ENCODE assay signal across 8 cellular contexts in the genomic region with DNA sequence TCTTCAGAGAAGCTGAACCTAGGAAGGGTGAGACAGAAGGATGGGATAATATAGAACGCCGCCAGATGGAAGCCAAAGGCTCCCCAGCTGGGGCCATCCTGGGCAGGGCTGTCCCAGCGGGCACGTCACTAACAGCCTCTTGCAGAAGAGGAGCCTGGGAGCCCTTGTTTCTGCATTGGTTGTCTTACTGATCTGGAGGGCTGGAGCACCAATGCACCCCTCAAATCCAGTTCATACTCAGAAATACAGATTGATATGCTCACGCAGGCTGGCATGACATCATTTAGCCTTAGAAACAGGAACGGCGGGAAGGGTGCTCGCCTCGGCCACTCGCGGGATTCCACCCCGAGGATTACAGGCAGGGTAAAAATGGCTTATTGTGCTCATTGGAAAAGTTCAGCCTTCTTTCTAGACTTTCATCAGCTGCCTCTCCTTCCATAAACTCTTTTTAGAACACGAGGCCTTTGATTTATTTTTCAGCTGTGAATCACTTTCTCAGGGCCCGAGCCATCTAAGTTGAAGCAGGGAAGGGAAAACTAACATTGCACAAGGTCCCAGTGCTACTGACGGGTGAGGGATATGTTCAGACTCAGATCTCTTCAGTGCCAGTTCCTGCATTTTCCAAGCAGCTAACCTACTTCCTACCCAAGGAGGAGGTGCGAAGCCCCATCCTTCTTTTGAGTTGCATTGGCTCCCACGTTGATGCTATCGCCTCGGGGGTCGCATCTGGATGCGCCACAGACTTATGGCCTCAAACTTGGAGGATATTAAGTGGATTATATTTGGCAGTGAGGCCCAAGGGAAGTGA.
DNase-seq lines count a peak whose midpoint lies in the region; ATAC-seq, FAIRE-seq and TF ChIP-seq lines count a peak whose summit lies in the region.

No MANE protein-coding gene starts in this region.

- CTCF ChIA-PET in activated CD4-positive, alpha-beta T cell treated with anti-CD3 and anti-CD28 coated beads for 36 hours (lab: Charles Lee) = interaction anchor here (0.6 to 3.4 kb wide), 5 partner anchors 9 to 1280 kb away, joined by 3 to 33 read pairs (median 3); no protein-coding TSS in a partner anchor

- H3K4me1 ChIP-seq in adipocyte (ENCODE audit: control insufficient read depth, insufficient read depth, low read length) (peaks cover 53% of the 10 kb centered on the region), kidney (ENCODE audit: control insufficient read depth in 1 of 2, insufficient read depth in 1 of 2, low read depth in 1 of 2, low read length in 2 of 2) (peaks cover 3 to 8% of the 10 kb centered on the region in 2 donors), thoracic aorta (ENCODE audit: control insufficient read depth in 1 of 2, low read depth in 2 of 2) (peaks cover 45 to 70% of the 10 kb centered on the region in 2 donors)

- DNase-seq in activated CD4-positive, alpha-beta T cell treated with anti-CD3 and anti-CD28 coated beads for 36 hours = no peak
- no peak for DNase-seq in activated CD4-positive, alpha-beta T cell treated with anti-CD3 and anti-CD28 coated beads, Interleukin-2, amount 50 U/mL, for 48 hours
- DNase-seq in adipocyte (ENCODE audit: low read depth) (peak; percentile 43), kidney (no peak), thoracic aorta (ENCODE audit: low spot score) (no peak), NCI-H2107 treated with DMSO at 0.1 percent for 48 hours (lab: John Stamatoyannopoulos, UW; ENCODE audit: unreplicated experiment) (no peak), NOMO-1 treated with DMSO at 0.1 percent for 48 hours (lab: John Stamatoyannopoulos, UW; ENCODE audit: unreplicated experiment) (no peak), NCI-H774 (lab: John Stamatoyannopoulos, UW) (no peak)

- H3K27me3 Mint-ChIP-seq in activated CD4-positive, alpha-beta T cell treated with anti-CD3 and anti-CD28 coated beads for 36 hours = no peaks in the 10 kb centered on the region

- POLR2A ChIA-PET in activated CD4-positive, alpha-beta T cell treated with anti-CD3 and anti-CD28 coated beads for 36 hours (lab: Charles Lee) = interaction anchor here (1.0 kb wide), 1 partner anchor 338 kb away, joined by 3 read pairs; no protein-coding TSS in a partner anchor

- H3K27ac Mint-ChIP-seq in activated CD4-positive, alpha-beta T cell treated with anti-CD3 and anti-CD28 coated beads for 36 hours = peak overlapping the region; percentile 93

- H3K4me3 ChIP-seq in adipocyte (ENCODE audit: low read length) = peak overlapping the region; percentile 67
- H3K4me3 ChIP-seq in kidney (ENCODE audit: low read length in 2 of 2) = peak overlapping the region in 1 of 2 donors; percentile 24
- peak overlapping the region; percentile 66 for H3K4me3 ChIP-seq in thoracic aorta

- H3K27me3 ChIP-seq in adipocyte (replicated peaks; ENCODE audit: control insufficient read depth, insufficient read depth, low read length) = no peaks in the 10 kb centered on the region
- no peaks in the 10 kb centered on the region for H3K27me3 ChIP-seq in thoracic aorta (replicated peaks; ENCODE audit: insufficient read depth)

- peaks cover 84% of the 10 kb centered on the region for H3K4me1 Mint-ChIP-seq in activated CD4-positive, alpha-beta T cell treated with anti-CD3 and anti-CD28 coated beads for 36 hours

- peaks cover 4% of the 10 kb centered on the region for H3K36me3 Mint-ChIP-seq in activated CD4-positive, alpha-beta T cell treated with anti-CD3 and anti-CD28 coated beads for 36 hours (ENCODE audit: low read depth)

- intact Hi-C loops in activated CD4-positive, alpha-beta T cell treated with anti-CD3 and anti-CD28 coated beads for 36 hours (cut with DNase I, micrococcal nuclease) = loop anchor here (1.0 to 10.0 kb wide), 12 partner anchors 102 to 1282 kb away; a partner anchor contains a TSS
- intact Hi-C loops in kidney (cut with DNase I) = no loop called here

- no peak for FAIRE-seq in kidney (lab: Jason Lieb, UNC)

- peak overlapping the region; percentile 45 to 57 for H3K27ac ChIP-seq in kidney (ENCODE audit: low read depth in 2 of 2, low read length in 2 of 2)
- H3K27ac ChIP-seq in thoracic aorta = peak overlapping the region; percentile 93 to 98

- TF ChIP-seq CTCF in kidney (IDR thresholded peaks at IDR 0.05; ENCODE audit: borderline replicate concordance, extremely low read depth, insufficient read depth) (no peak), thoracic aorta (IDR thresholded peaks at IDR 0.05) (no peak)

- ATAC-seq in activated CD4-positive, alpha-beta T cell treated with anti-CD3 and anti-CD28 coated beads for 36 hours = no peak
- peak; percentile 60 for ATAC-seq in thoracic aorta (ENCODE audit: insufficient number of reproducible peaks, low FRiP score, low read depth)

- H3K9me3 Mint-ChIP-seq in activated CD4-positive, alpha-beta T cell treated with anti-CD3 and anti-CD28 coated beads for 36 hours (ENCODE audit: low read depth) = no peaks in the 10 kb centered on the region

- H3K9ac ChIP-seq in adipocyte (ENCODE audit: low read length) (peak overlapping the region; percentile 75), kidney (ENCODE audit: low read length in 2 of 2) (no peak overlapping the region)

- H3K9me3 ChIP-seq in adipocyte (ENCODE audit: control insufficient read depth, low read length) (no peaks in the 10 kb centered on the region), kidney (ENCODE audit: control insufficient read depth in 1 of 2, low read length in 2 of 2) (no peaks in the 10 kb centered on the region), thoracic aorta (no peaks in the 10 kb centered on the region)

- H3K36me3 ChIP-seq in adipocyte (ENCODE audit: control insufficient read depth, insufficient read depth, low read length, severe bottlenecking) (no peaks in the 10 kb centered on the region), kidney (ENCODE audit: control insufficient read depth in 1 of 2, insufficient read depth in 2 of 2, low read length in 2 of 2) (no peaks in the 10 kb centered on the region), thoracic aorta (no peaks in the 10 kb centered on the region)

- peak overlapping the region; percentile 67 for H3K4me3 Mint-ChIP-seq in activated CD4-positive, alpha-beta T cell treated with anti-CD3 and anti-CD28 coated beads for 36 hours
